ENCODE assay signal across 26 cellular contexts in genomic region chr11:71198141-71198822, GRCh38. TPM values are rescaled to one million over a fixed set of nuclear protein-coding genes. Genes with fewer than 3 reads are reported as not detected.
"Had no signal": no experiment of that assay in that cellular context is flagged by ENCODE, and none has a peak within 500 bp of the region (broad histone marks: within the 10 kb centered on the region; RNA-seq: fewer than 3 reads in every experiment).

No MANE protein-coding gene starts in this region.

- ATAC-seq: heart right ventricle; left colon; naive thymus-derived CD4-positive, alpha-beta T cell; sciatic nerve; stimulated activated effector memory CD8-positive, alpha-beta T cell treated with anti-CD3 and anti-CD28 coated beads, Interleukin-12 subunit alpha, Interleukin-12 subunit beta, amount 100 ng/mL, for 72 hours had no signal

- H3K4me1 Mint-ChIP-seq: naive thymus-derived CD4-positive, alpha-beta T cell; stimulated activated effector memory CD8-positive, alpha-beta T cell treated with anti-CD3 and anti-CD28 coated beads, Interleukin-12 subunit alpha, Interleukin-12 subunit beta, amount 100 ng/mL, for 72 hours had no signal

- H3K36me3 Mint-ChIP-seq: naive thymus-derived CD4-positive, alpha-beta T cell; stimulated activated effector memory CD8-positive, alpha-beta T cell treated with anti-CD3 and anti-CD28 coated beads, Interleukin-12 subunit alpha, Interleukin-12 subunit beta, amount 100 ng/mL, for 72 hours had no signal

- H3K27ac Mint-ChIP-seq: naive thymus-derived CD4-positive, alpha-beta T cell; stimulated activated effector memory CD8-positive, alpha-beta T cell treated with anti-CD3 and anti-CD28 coated beads, Interleukin-12 subunit alpha, Interleukin-12 subunit beta, amount 100 ng/mL, for 72 hours had no signal

- H3K4me3 Mint-ChIP-seq: naive thymus-derived CD4-positive, alpha-beta T cell; stimulated activated effector memory CD8-positive, alpha-beta T cell treated with anti-CD3 and anti-CD28 coated beads, Interleukin-12 subunit alpha, Interleukin-12 subunit beta, amount 100 ng/mL, for 72 hours had no signal

- H3K36me3 ChIP-seq: esophagus muscularis mucosa, heart right ventricle, neutrophil, prostate gland, right atrium auricular region, stomach, thyroid gland, vagina had no signal

- H3K9ac ChIP-seq: parathyroid adenoma had no signal

- H3K4me3 ChIP-seq: dorsolateral prefrontal cortex, esophagus muscularis mucosa, heart right ventricle, prostate gland, right atrium auricular region, smooth muscle cell, stomach, thyroid gland, vagina had no signal

- DNase-seq: cerebellar nuclear complex; effector CD4-positive, alpha-beta T cell; foreskin melanocyte; glutamatergic neuron; heart right ventricle; hippocampal formation; kidney glomerular epithelial cell; mesendoderm; midbrain; naive thymus-derived CD4-positive, alpha-beta T cell; stimulated activated CD4-positive, alpha-beta T cell treated with anti-CD3 and anti-CD28 coated beads, Interleukin-2, amount 100 ng/mL, for 24 hours; stimulated activated CD4-positive, alpha-beta T cell treated with anti-CD3 and anti-CD28 coated beads, Interleukin-4, amount 100 ng/mL, for 24 hours; stimulated activated naive CD4-positive, alpha-beta T cell treated with Interleukin-2 at 50 U/mL for 16 hours; stomach; thyroid gland had no signal

- H3K27me3 ChIP-seq: neutrophil, right atrium auricular region, stomach, thyroid gland, vagina had no signal

- H3K4me2 ChIP-seq: smooth muscle cell had no signal

- H2AFZ ChIP-seq: parathyroid adenoma had no signal

- H3K9me3 Mint-ChIP-seq: stimulated activated effector memory CD8-positive, alpha-beta T cell treated with anti-CD3 and anti-CD28 coated beads, Interleukin-12 subunit alpha, Interleukin-12 subunit beta, amount 100 ng/mL, for 72 hours had no signal

- H3K9me3 ChIP-seq: esophagus muscularis mucosa, heart right ventricle, neutrophil, prostate gland, right atrium auricular region, stomach, thyroid gland, vagina had no signal

- H3K4me1 ChIP-seq: esophagus muscularis mucosa, heart right ventricle, parathyroid adenoma, prostate gland, right atrium auricular region, stomach, vagina had no signal

- H3K27ac ChIP-seq: dorsolateral prefrontal cortex, esophagus muscularis mucosa, heart right ventricle, neutrophil, parathyroid adenoma, prostate gland, right atrium auricular region, stomach, thyroid gland, vagina had no signal

RNA-seq across cellular contexts. Expression of gene SHANK2, which starts 54.1 kb away (rescaled TPM):
- polyA plus RNA-seq: naive thymus-derived CD4-positive, alpha-beta T cell had no signal
